ENCODE assay signal across 18 cellular contexts in genomic region chr7:42833411-42833810, GRCh38.
DNase-seq lines count a peak whose midpoint lies in the region; ATAC-seq, FAIRE-seq and TF ChIP-seq lines count a peak whose summit lies in the region.
"Had no signal": no experiment of that assay in that cellular context is flagged by ENCODE, and none has a peak within 500 bp of the region (broad histone marks: within the 10 kb centered on the region; RNA-seq: fewer than 3 reads in every experiment).

No MANE protein-coding gene starts in this region.

- TF ChIP-seq RAD21 in SK-N-SH (IDR thresholded peaks at IDR 0.05; ENCODE audit: low read length) = no peak

- TF ChIP-seq CTCF in SK-N-SH (IDR thresholded peaks at IDR 0.05) = no peak
- TF ChIP-seq CTCF in mesothelial cell of epicardium (IDR thresholded peaks at IDR 0.05; ENCODE audit: unreplicated experiment) = no peak

- peak overlapping the region; percentile 38 for H3K4me2 ChIP-seq in SK-N-SH

- no peaks in the 10 kb centered on the region for H3K27me3 Mint-ChIP-seq in mesothelial cell of epicardium (ENCODE audit: low read depth)

- no peaks in the 10 kb centered on the region for H3K36me3 ChIP-seq in SK-N-SH (replicated peaks in 1 of 2; ENCODE audit: control insufficient read depth in 1 of 2, insufficient read depth in 2 of 2, low read length in 1 of 2)

- no peak overlapping the region for H3K4me3 Mint-ChIP-seq in mesothelial cell of epicardium
- H3K4me3 Mint-ChIP-seq: CD14-positive monocyte had no signal

- ATAC-seq in SK-N-SH treated with all-trans-retinoic acid at 6 μM for 48 hours (no peak), HG02938 (IDR thresholded peaks at IDR 0.05; ENCODE audit: unreplicated experiment) (no peak), GM21515 (IDR thresholded peaks at IDR 0.05; ENCODE audit: unreplicated experiment) (no peak)
- ATAC-seq: HepG2 had no signal

- H3K27ac Mint-ChIP-seq in mesothelial cell of epicardium = peak overlapping the region; percentile 26
- H3K27ac Mint-ChIP-seq: CD14-positive monocyte had no signal

- no peak overlapping the region for H3K27ac ChIP-seq in SK-N-SH (ENCODE audit: low read depth in 2 of 2, low read length in 1 of 2)
- H3K27ac ChIP-seq: 22Rv1 had no signal

- peak; percentile 59 for FAIRE-seq in urothelium cell line (lab: Jason Lieb, UNC)
- FAIRE-seq: HepG2 had no signal

- no peaks in the 10 kb centered on the region for H4K20me1 ChIP-seq in SK-N-SH (ENCODE audit: insufficient read depth)

- no peaks in the 10 kb centered on the region for H3K9me2 ChIP-seq in SK-N-SH

- no peaks in the 10 kb centered on the region for H3K36me3 Mint-ChIP-seq in mesothelial cell of epicardium
- H3K36me3 Mint-ChIP-seq: CD14-positive monocyte had no signal

- POLR2A ChIA-PET in SK-N-SH (lab: Yijun Ruan, JAX) = no interaction called here

- H3K9ac ChIP-seq in SK-N-SH = no peak overlapping the region

- peaks cover 41% of the 10 kb centered on the region for H3K4me1 Mint-ChIP-seq in mesothelial cell of epicardium
- H3K4me1 Mint-ChIP-seq: CD14-positive monocyte had no signal

- 2% methylated on average over 4 of the region's 4 CpGs for WGBS in SK-N-SH (ENCODE audit: low lambda C conversion rate)

- DNase-seq in SK-N-SH (no peak), RPMI8226 (peak; percentile 28), mesothelial cell of epicardium (ENCODE audit: low spot score in 2 of 2, unreplicated experiment in 2 of 2) (no peak), urothelium cell line (ENCODE audit: low spot score) (no peak), NK-92 (lab: John Stamatoyannopoulos, UW; ENCODE audit: unreplicated experiment) (no peak)
- DNase-seq: DMS79, KBM-7, MV-4-11, NCI-H187, NCI-H2107, NCI-H510A treated with DMSO at 0.1 percent for 48 hours, NCI-H774 had no signal

- H3K9me3 ChIP-seq in SK-N-SH = no peaks in the 10 kb centered on the region

- no peaks in the 10 kb centered on the region for H3F3A ChIP-seq in SK-N-SH (replicated peaks; ENCODE audit: insufficient read depth)

- CTCF ChIA-PET in SK-N-SH (lab: Yijun Ruan, JAX) = interaction anchor here (1.8 kb wide), 1 partner anchor 893 kb away, joined by 4 read pairs; no protein-coding TSS in a partner anchor

- no peak for TF ChIP-seq EP300 in SK-N-SH (IDR thresholded peaks at IDR 0.05; ENCODE audit: borderline replicate concordance in 1 of 2, low read depth in 1 of 2, low read length in 1 of 2)

- H3K27me3 ChIP-seq in SK-N-SH (ENCODE audit: insufficient read depth) = peaks cover 48% of the 10 kb centered on the region

- peaks cover 2% of the 10 kb centered on the region for H3K9me3 Mint-ChIP-seq in mesothelial cell of epicardium
- H3K9me3 Mint-ChIP-seq: CD14-positive monocyte had no signal

- H3K4me3 ChIP-seq in SK-N-SH (ENCODE audit: low read depth in 2 of 2, low read length in 1 of 2) = peak overlapping the region in 1 of 2 experiments; percentile 18; a peak in 2 of 4 replicates

- H3K4me1 ChIP-seq in SK-N-SH (ENCODE audit: control insufficient read depth in 1 of 2, insufficient read depth in 2 of 2, low read depth in 1 of 2, low read length in 1 of 2) = no peaks in the 10 kb centered on the region

- H3K79me2 ChIP-seq in SK-N-SH (ENCODE audit: insufficient read depth) = no peaks in the 10 kb centered on the region

- no peak overlapping the region for H2AFZ ChIP-seq in SK-N-SH (ENCODE audit: low read depth)

TF ChIP-seq in SK-N-SH, 30 proteins besides CTCF, POLR2A, EP300 and RAD21 (continues in another document):
- TF ChIP-seq CHD2 (IDR thresholded peaks at IDR 0.05; ENCODE audit: low read length, partially characterized antibody) (no peak), SMC3 (IDR thresholded peaks at IDR 0.05; ENCODE audit: low read depth, low read length) (no peak), NFIC (IDR thresholded peaks at IDR 0.05; ENCODE audit: borderline replicate concordance) (no peak), FOSL2 (IDR thresholded peaks at IDR 0.05; ENCODE audit: borderline replicate concordance, low read depth) (no peak), RXRA (IDR thresholded peaks at IDR 0.05; ENCODE audit: borderline replicate concordance, low read depth) (no peak), USF1 (IDR thresholded peaks at IDR 0.05; ENCODE audit: borderline replicate concordance, low read depth) (no peak), MAX (IDR thresholded peaks at IDR 0.05; ENCODE audit: low read depth) (no peak), SIN3A (IDR thresholded peaks at IDR 0.05; ENCODE audit: borderline replicate concordance, low read depth, low read length) (no peak), ELF1 (IDR thresholded peaks at IDR 0.05) (no peak), EZH2phosphoT487 (IDR thresholded peaks at IDR 0.05; ENCODE audit: borderline replicate concordance, low read depth) (no peak), POLR2AphosphoS5 (IDR thresholded peaks at IDR 0.05; ENCODE audit: low read depth, low read length) (no peak), ZBTB33 (IDR thresholded peaks at IDR 0.05; ENCODE audit: borderline replicate concordance, low read depth) (no peak), RCOR1 (IDR thresholded peaks at IDR 0.05; ENCODE audit: low read length) (no peak)

TF ChIP-seq in SK-N-SH treated with all-trans-retinoic acid at 6 μM for 48 hours, 23 proteins besides CTCF, POLR2A, EP300 and RAD21:
- TF ChIP-seq POU6F1 (CRISPR knock-in tag; IDR thresholded peaks at IDR 0.05; ENCODE audit: borderline replicate concordance, low read depth) (no peak), ZNF8 (CRISPR knock-in tag; IDR thresholded peaks at IDR 0.05) (no peak)
TF ChIP-seq in SK-N-SH treated with all-trans-retinoic acid at 6 μM for 48 hours: peak in this region for 0.
